ENCODE assay signal across 9 cellular contexts in genomic region chr1:59484090-59484489, GRCh38.
DNase-seq lines count a peak whose midpoint lies in the region; ATAC-seq and TF ChIP-seq lines count a peak whose summit lies in the region.
"Had no signal": no experiment of that assay in that cellular context is flagged by ENCODE, and none has a peak within 500 bp of the region (broad histone marks: within the 10 kb centered on the region; RNA-seq: fewer than 3 reads in every experiment).

No MANE protein-coding gene starts in this region.

- no peak for TF ChIP-seq CTCF in GM20000 (IDR thresholded peaks at IDR 0.05; ENCODE audit: extremely low read depth, missing control alignments)

- H3K4me1 ChIP-seq in SJCRH30 (peaks cover 46% of the 10 kb centered on the region), skeletal muscle tissue (ENCODE audit: control insufficient read depth in 3 of 3, insufficient read depth in 3 of 3, low read length in 3 of 3) (peaks cover 0 to 5% (median 4%) of the 10 kb centered on the region in 3 donors)

- H3K27ac ChIP-seq in SJCRH30 (peak overlapping the region; percentile 67), skeletal muscle tissue (ENCODE audit: low read depth, low read length) (peak overlapping the region; percentile 10)

- DNase-seq in ELR (ENCODE audit: low read depth): peak; percentile 91
- peak; percentile 42 to 72 for DNase-seq in SJCRH30
- DNase-seq in fibroblast of peridontal ligament (ENCODE audit: extremely low read depth): peak; percentile 95
- no peak for DNase-seq in GM20000 (ENCODE audit: low spot score)
- DNase-seq in activated CD4-positive, alpha-beta T cell treated with anti-CD3 and anti-CD28 coated beads for 4 hours: no peak
- DNase-seq: NCI-H748 treated with DMSO at 0.1 percent for 48 hours had no signal

- no peak overlapping the region for H3K9ac ChIP-seq in skeletal muscle tissue (ENCODE audit: low read depth in 1 of 3, low read length in 3 of 3)

- no peak overlapping the region for H3K4me3 ChIP-seq in SJCRH30
- H3K4me3 ChIP-seq in skeletal muscle tissue (ENCODE audit: low read length in 3 of 3): no peak overlapping the region

- no peaks in the 10 kb centered on the region for H3K36me3 ChIP-seq in SJCRH30
- H3K36me3 ChIP-seq in skeletal muscle tissue (ENCODE audit: control insufficient read depth in 3 of 3, insufficient read depth in 3 of 3, low read length in 3 of 3): no peaks in the 10 kb centered on the region

- H3K9me3 ChIP-seq in SJCRH30 (replicated peaks): no peaks in the 10 kb centered on the region
- H3K9me3 ChIP-seq in skeletal muscle tissue (ENCODE audit: control insufficient read depth in 3 of 3, low read length in 3 of 3): no peaks in the 10 kb centered on the region

- ATAC-seq in HG03159 (IDR thresholded peaks at IDR 0.05; ENCODE audit: unreplicated experiment) (no peak), GM18868 (IDR thresholded peaks at IDR 0.05; ENCODE audit: unreplicated experiment) (no peak)

- H3K27me3 ChIP-seq in SJCRH30: no peaks in the 10 kb centered on the region
- no peaks in the 10 kb centered on the region for H3K27me3 ChIP-seq in skeletal muscle tissue (ENCODE audit: control insufficient read depth in 3 of 3, insufficient read depth in 3 of 3, low read length in 3 of 3)

Comparison
In these comparisons a context has a peak if more than half of its experiments do, and no peak if none do; other contexts are left out.
1. DNase-seq: peak in ELR (single experiment), SJCRH30 (2 of 2) and fibroblast of peridontal ligament (single experiment); none in GM20000 (single experiment) and activated CD4-positive, alpha-beta T cell treated with anti-CD3 and anti-CD28 coated beads for 4 hours (0 of 2).